Comparison of ENCODE assay signal across 8 cellular contexts in genomic region chr7:2644514-2645273, GRCh38. TPM values are rescaled to one million over a fixed set of nuclear protein-coding genes. Genes with fewer than 3 reads are reported as not detected.
A peak's percentile ranks its signal among the peaks of the same experiment; 100 is the strongest.
DNase-seq lines count a peak whose midpoint lies in the region; ATAC-seq and TF ChIP-seq lines count a peak whose summit lies in the region.

No MANE protein-coding gene starts in this region.

- peak overlapping the region; percentile 30 for H3K27ac Mint-ChIP-seq in activated naive CD4-positive, alpha-beta T cell treated with anti-CD3 and anti-CD28 coated beads for 36 hours
- H3K27ac Mint-ChIP-seq in type B pancreatic cell: peak overlapping the region; percentile 53

- CTCF ChIA-PET in activated naive CD4-positive, alpha-beta T cell treated with anti-CD3 and anti-CD28 coated beads for 36 hours (lab: Charles Lee): interaction anchor here (1.0 to 1.5 kb wide), 3 partner anchors 26 to 176 kb away, joined by 3 to 6 read pairs (median 3); no protein-coding TSS in a partner anchor

- TF ChIP-seq CTCF in type B pancreatic cell (conservative IDR thresholded peaks at IDR 0.05) (no peak), GM10266 (IDR thresholded peaks at IDR 0.05; ENCODE audit: control insufficient read depth, insufficient read depth, low read depth, missing control alignments) (no peak)

- H3K36me3 Mint-ChIP-seq in activated naive CD4-positive, alpha-beta T cell treated with anti-CD3 and anti-CD28 coated beads for 36 hours (ENCODE audit: low read depth): no peaks in the 10 kb centered on the region
- H3K36me3 Mint-ChIP-seq in type B pancreatic cell: no peaks in the 10 kb centered on the region

- peak; percentile 36 for ATAC-seq in HG03175 (IDR thresholded peaks at IDR 0.05; ENCODE audit: unreplicated experiment)

- intact Hi-C loops in activated naive CD4-positive, alpha-beta T cell treated with anti-CD3 and anti-CD28 coated beads for 36 hours (cut with micrococcal nuclease): no loop called here

- no peak overlapping the region for H3K4me3 Mint-ChIP-seq in activated naive CD4-positive, alpha-beta T cell treated with anti-CD3 and anti-CD28 coated beads for 36 hours
- H3K4me3 Mint-ChIP-seq in type B pancreatic cell: no peak overlapping the region

- peak overlapping the region; percentile 29 for H3K27ac ChIP-seq in cingulate gyrus (ENCODE audit: low read depth, low read length)

- DNase-seq in activated naive CD4-positive, alpha-beta T cell treated with anti-CD3 and anti-CD28 coated beads for 36 hours: peak; percentile 22
- no peak for DNase-seq in activated naive CD4-positive, alpha-beta T cell (lab: John Stamatoyannopoulos, UW)
- no peak for DNase-seq in type B pancreatic cell (ENCODE audit: extremely low spot score, unreplicated experiment)
- DNase-seq in SW480 (ENCODE audit: low spot score): no peak
- DNase-seq in GM10266 (ENCODE audit: extremely low spot score): no peak
- DNase-seq in OCI-M2 (lab: John Stamatoyannopoulos, UW; ENCODE audit: unreplicated experiment): no peak

- no peaks in the 10 kb centered on the region for H3K27me3 Mint-ChIP-seq in activated naive CD4-positive, alpha-beta T cell treated with anti-CD3 and anti-CD28 coated beads for 36 hours (ENCODE audit: low read depth)
- no peaks in the 10 kb centered on the region for H3K27me3 Mint-ChIP-seq in type B pancreatic cell

- peaks cover 13% of the 10 kb centered on the region for H3K4me1 Mint-ChIP-seq in activated naive CD4-positive, alpha-beta T cell treated with anti-CD3 and anti-CD28 coated beads for 36 hours (ENCODE audit: low read depth)
- H3K4me1 Mint-ChIP-seq in type B pancreatic cell (ENCODE audit: unreplicated experiment): peaks cover 12% of the 10 kb centered on the region

- H3K9me3 Mint-ChIP-seq in activated naive CD4-positive, alpha-beta T cell treated with anti-CD3 and anti-CD28 coated beads for 36 hours: no peaks in the 10 kb centered on the region
- no peaks in the 10 kb centered on the region for H3K9me3 Mint-ChIP-seq in type B pancreatic cell

RNA-seq across cellular contexts. Expression of gene TTYH3, which starts 12.9 kb away (rescaled TPM):
- total RNA-seq in activated naive CD4-positive, alpha-beta T cell treated with anti-CD3 and anti-CD28 coated beads for 36 hours: 10 to 100 TPM; 20.7 to 22.6 TPM
- total RNA-seq in type B pancreatic cell (ENCODE audit: low replicate concordance): 124 and 166 TPM in 2 replicates

RNA-seq across cellular contexts. Expression of gene AMZ1, which starts 43.3 kb away (rescaled TPM):
- under 1 TPM; 0.36 to 0.47 TPM for total RNA-seq in activated naive CD4-positive, alpha-beta T cell treated with anti-CD3 and anti-CD28 coated beads for 36 hours
- 1.2 and 5.6 TPM in 2 replicates for total RNA-seq in type B pancreatic cell (ENCODE audit: low replicate concordance)
